33 cellular contexts compared by ENCODE assay signal in genomic region chr2:70891572-70892356, GRCh38. TPM values are rescaled to one million over a fixed set of nuclear protein-coding genes. Genes with fewer than 3 reads are reported as not detected.
DNase-seq lines count a peak whose midpoint lies in the region; ATAC-seq, FAIRE-seq and TF ChIP-seq lines count a peak whose summit lies in the region.
"Had no signal": no experiment of that assay in that cellular context is flagged by ENCODE, and none has a peak within 500 bp of the region (broad histone marks: within the 10 kb centered on the region; RNA-seq: fewer than 3 reads in every experiment).

No MANE protein-coding gene starts in this region.

- no peak for FAIRE-seq in H1 (lab: Jason Lieb, UNC)
- FAIRE-seq: GM12891 had no signal

- no peak for TF ChIP-seq EP300 in H1 (IDR thresholded peaks at IDR 0.05; ENCODE audit: borderline replicate concordance in 1 of 2, low read depth in 2 of 2, low read length in 2 of 2)

- peaks cover 4% of the 10 kb centered on the region; the same call in 1 of the 2 replicates for H3K23me2 ChIP-seq in H1 (ENCODE audit: low read depth, low read length)

- H3K79me1 ChIP-seq in H1 (ENCODE audit: low read depth, low read length) (no peaks in the 10 kb centered on the region), neuronal stem cell (ENCODE audit: low read depth, low read length) (peaks cover 4% of the 10 kb centered on the region)

- H4K91ac ChIP-seq in H1 (replicated peaks; ENCODE audit: insufficient read length, low read length), result no peak overlapping the region
- no peak overlapping the region for H4K91ac ChIP-seq in neuronal stem cell (ENCODE audit: low read depth, low read length, poor library complexity)

- H3K27me3 ChIP-seq in H1 (replicated peaks in 1 of 4; ENCODE audit: control insufficient read depth in 3 of 4, extremely low read depth in 1 of 4, insufficient read depth in 3 of 4, low read length in 3 of 4), result peaks cover 97 to 100% (median 99%) of the 10 kb centered on the region in 4 experiments
- peaks cover 64 to 99% (median 99%) of the 10 kb centered on the region in 3 experiments for H3K27me3 ChIP-seq in neuronal stem cell (ENCODE audit: control insufficient read depth in 3 of 3, insufficient read depth in 3 of 3, low read depth in 1 of 3, low read length in 3 of 3)
- H3K27me3 ChIP-seq: BE2C had no signal

- H3K36me3 Mint-ChIP-seq in activated CD8-positive, alpha-beta memory T cell treated with anti-CD3 and anti-CD28 coated beads, Interleukin-2, amount 10 ng/mL, durations not matched to agents 7 days and 5 days, result peaks cover 3% of the 10 kb centered on the region
- H3K36me3 Mint-ChIP-seq: CD8-positive, alpha-beta memory T cell had no signal

- H2BK15ac ChIP-seq in H1 (ENCODE audit: low read length) (no peak overlapping the region), neuronal stem cell (ENCODE audit: low read length) (no peak overlapping the region)

- no peak overlapping the region for H2BK20ac ChIP-seq in H1 (ENCODE audit: low read length)

- TF ChIP-seq POLR2A in H1 (IDR thresholded peaks at IDR 0.05; ENCODE audit: control extremely low read depth in 1 of 2, low read depth in 2 of 2, low read length in 2 of 2) (no peak), GM18505 (IDR thresholded peaks at IDR 0.05; ENCODE audit: borderline replicate concordance, extremely low read depth, insufficient read depth, insufficient read length) (no peak)

- H2BK5ac ChIP-seq in H1 (ENCODE audit: low read depth, low read length) (no peak overlapping the region), neuronal stem cell (ENCODE audit: low read length) (no peak overlapping the region)

- H2BK120ac ChIP-seq in H1 (replicated peaks; ENCODE audit: low read depth, low read length) (no peak overlapping the region), neuronal stem cell (ENCODE audit: low read depth, low read length) (no peak overlapping the region)

- H3K18ac ChIP-seq in H1 (ENCODE audit: extremely low read depth, low read length), result no peak overlapping the region
- peak overlapping the region; percentile 44 for H3K18ac ChIP-seq in neuronal stem cell (ENCODE audit: low read length)

- no peak overlapping the region for H2AFZ ChIP-seq in H1 (ENCODE audit: low read length)
- no peak overlapping the region for H2AFZ ChIP-seq in neuronal stem cell (ENCODE audit: low read length)

- H2AK5ac ChIP-seq in H1 (ENCODE audit: low read depth, low read length), result peak overlapping the region; percentile 70; the same call in 1 of the 2 replicates
- H2AK5ac ChIP-seq in neuronal stem cell (ENCODE audit: low read depth, low read length), result no peak overlapping the region

- peak; percentile 43 for DNase-seq in activated CD8-positive, alpha-beta memory T cell treated with anti-CD3 and anti-CD28 coated beads, Interleukin-2, amount 50 U/mL, for 48 hours
- DNase-seq in activated CD8-positive, alpha-beta memory T cell treated with anti-CD3 and anti-CD28 coated beads, Interleukin-2, amount 10 ng/mL, durations not matched to agents 7 days and 5 days, result no peak
- DNase-seq in GM10266 (ENCODE audit: extremely low spot score) (peak; percentile 5), H1 (ENCODE audit: low read depth in 1 of 2, low spot score in 2 of 2) (peak in 1 of 2 experiments; percentile 35), neuronal stem cell (ENCODE audit: low spot score) (no peak)
- DNase-seq: 8988T; ACHN; BE2C; CD8-positive, alpha-beta memory T cell; DMS 273 treated with DMSO at 0.1 percent for 48 hours; DMS79; EL; GDM1; H9; KBM-7; MV-4-11; NCI-H1105; NCI-H1436 treated with DMSO at 0.1 percent for 48 hours; NCI-H187 treated with DMSO at 0.1 percent for 48 hours; NCI-H2171 treated with DMSO at 0.1 percent for 48 hours; NCI-H446; NCI-H524 treated with DMSO at 0.1 percent for 48 hours; NCI-H774; PC-3; SHP77 treated with DMSO at 0.1 percent for 48 hours had no signal

- H3K4me1 Mint-ChIP-seq in activated CD8-positive, alpha-beta memory T cell treated with anti-CD3 and anti-CD28 coated beads, Interleukin-2, amount 10 ng/mL, durations not matched to agents 7 days and 5 days, result peaks cover 26% of the 10 kb centered on the region

- no peak overlapping the region for H3K27ac ChIP-seq in H1 (ENCODE audit: low read depth, low read length)
- no peak overlapping the region for H3K27ac ChIP-seq in neuronal stem cell (replicated peaks; ENCODE audit: low read length)

- no peak overlapping the region for H4K8ac ChIP-seq in H1 (ENCODE audit: extremely low read depth, insufficient read depth, low read length)
- no peak overlapping the region for H4K8ac ChIP-seq in neuronal stem cell (ENCODE audit: low read depth, low read length)

- no peak overlapping the region for H4K5ac ChIP-seq in H1 (ENCODE audit: insufficient read length, low read depth, low read length)

- H3K9me3 ChIP-seq in H1 (ENCODE audit: insufficient read depth in 2 of 2, low read depth in 1 of 2, low read length in 1 of 2) (no peaks in the 10 kb centered on the region), neuronal stem cell (replicated peaks in 1 of 2; ENCODE audit: control insufficient read depth in 2 of 2, insufficient read depth in 1 of 2, low read depth in 1 of 2, low read length in 2 of 2) (no peaks in the 10 kb centered on the region)
- H3K9me3 ChIP-seq: BE2C had no signal

- H3K4ac ChIP-seq in H1 (replicated peaks; ENCODE audit: insufficient read length, low read depth, low read length), result no peak overlapping the region
- no peak overlapping the region for H3K4ac ChIP-seq in neuronal stem cell (ENCODE audit: low read length)

- H3K56ac ChIP-seq in H1 (replicated peaks; ENCODE audit: insufficient read length, low read depth, low read length), result no peak overlapping the region

- no peaks in the 10 kb centered on the region for H3K9me3 Mint-ChIP-seq in activated CD8-positive, alpha-beta memory T cell treated with anti-CD3 and anti-CD28 coated beads, Interleukin-2, amount 10 ng/mL, durations not matched to agents 7 days and 5 days (ENCODE audit: low read depth)

- no peaks in the 10 kb centered on the region for H3K79me2 ChIP-seq in H1 (ENCODE audit: control insufficient read depth in 1 of 2, insufficient read depth in 2 of 2, low read length in 2 of 2)

- H2BK12ac ChIP-seq in H1 (ENCODE audit: low read depth, low read length) (no peak overlapping the region), neuronal stem cell (ENCODE audit: low read length) (no peak overlapping the region)

- 33% methylated on average over 9 of the region's 9 CpGs; no CpG with 5 or more reads in 1 of the 2 experiments for WGBS in H1 (ENCODE audit: extremely low coverage in 1 of 2, insufficient coverage in 1 of 2, insufficient read length in 1 of 2, insufficient replicate concordance in 2 of 2, low coverage in 1 of 2, low lambda C conversion rate in 2 of 2, missing lambda C conversion rate in 1 of 2), 2 experiments
- no CpG with 5 or more reads among the region's 9 CpGs for WGBS in neuronal stem cell (ENCODE audit: extremely low coverage in 2 of 2, insufficient read length in 2 of 2, insufficient replicate concordance in 1 of 2), 2 donors

- POLR2A ChIA-PET in H1 (lab: Charles Lee; ENCODE audit: partially characterized antibody), result no interaction called here

- H3K36me3 ChIP-seq in H1 (ENCODE audit: control insufficient read depth in 2 of 4, insufficient read depth in 4 of 4, low read length in 3 of 4) (no peaks in the 10 kb centered on the region), neuronal stem cell (replicated peaks in 1 of 2; ENCODE audit: control insufficient read depth in 2 of 2, insufficient read depth in 2 of 2, low read length in 2 of 2) (no peaks in the 10 kb centered on the region)
- H3K36me3 ChIP-seq: BE2C had no signal

- no peak overlapping the region for H3K9ac ChIP-seq in H1 (replicated peaks in 1 of 4; ENCODE audit: extremely low read depth in 1 of 4, low read depth in 3 of 4, low read length in 3 of 4)
- H3K9ac ChIP-seq in neuronal stem cell (ENCODE audit: low read depth, low read length, poor library complexity), result no peak overlapping the region

- peaks cover 98% of the 10 kb centered on the region for H3K27me3 Mint-ChIP-seq in activated CD8-positive, alpha-beta memory T cell treated with anti-CD3 and anti-CD28 coated beads, Interleukin-2, amount 10 ng/mL, durations not matched to agents 7 days and 5 days

- H3K27ac Mint-ChIP-seq in activated CD8-positive, alpha-beta memory T cell treated with anti-CD3 and anti-CD28 coated beads, Interleukin-2, amount 10 ng/mL, durations not matched to agents 7 days and 5 days, result no peak overlapping the region
- H3K27ac Mint-ChIP-seq: CD14-positive monocyte, H9 had no signal

- ATAC-seq in activated CD8-positive, alpha-beta memory T cell treated with anti-CD3 and anti-CD28 coated beads, Interleukin-2, amount 10 ng/mL, durations not matched to agents 7 days and 5 days, result no peak
- no peak for ATAC-seq in HG03159 (IDR thresholded peaks at IDR 0.05; ENCODE audit: unreplicated experiment)
- ATAC-seq in HG03469 (IDR thresholded peaks at IDR 0.05; ENCODE audit: unreplicated experiment), result no peak
- ATAC-seq in GM18505 (IDR thresholded peaks at IDR 0.05; ENCODE audit: unreplicated experiment), result no peak
- ATAC-seq: PC-3 had no signal

- H3K4me2 ChIP-seq in H1 (ENCODE audit: insufficient read depth in 1 of 2, low read depth in 2 of 2, low read length in 2 of 2), result no peak overlapping the region
- H3K4me2 ChIP-seq in neuronal stem cell (ENCODE audit: insufficient read depth, low read length, poor library complexity, severe bottlenecking), result no peak overlapping the region

- no peak overlapping the region for H3K14ac ChIP-seq in H1 (ENCODE audit: insufficient read length)
- no peak overlapping the region for H3K14ac ChIP-seq in neuronal stem cell (ENCODE audit: low read length)

- H3K23ac ChIP-seq in H1 (ENCODE audit: insufficient read length), result no peak overlapping the region
- no peak overlapping the region for H3K23ac ChIP-seq in neuronal stem cell (ENCODE audit: low read depth, low read length, poor library complexity)

- CTCF ChIA-PET in activated CD8-positive, alpha-beta memory T cell treated with anti-CD3 and anti-CD28 coated beads, Interleukin-2, amount 10 ng/mL, durations not matched to agents 7 days and 5 days (lab: Charles Lee), result interaction anchor here (1.5 to 2.5 kb wide), 2 partner anchors 20 to 29 kb away, joined by 5 to 7 read pairs; no protein-coding TSS in a partner anchor
- CTCF ChIA-PET in H1 (lab: Charles Lee; ENCODE audit: partially characterized antibody), result interaction anchor here (0.9 to 7.3 kb wide), 12 partner anchors 11 to 74 kb away, joined by 3 to 79 read pairs (median 4); no protein-coding TSS in a partner anchor

- peaks cover 3 to 22% (median 7%) of the 10 kb centered on the region in 4 experiments; a peak in 6 of 7 replicates for H3K4me1 ChIP-seq in H1 (replicated peaks in 1 of 4; ENCODE audit: control insufficient read depth in 3 of 4, insufficient read depth in 4 of 4, low read length in 3 of 4)
- peaks cover 9 to 25% of the 10 kb centered on the region in 2 donors for H3K4me1 ChIP-seq in neuronal stem cell (ENCODE audit: control insufficient read depth in 2 of 2, insufficient read depth in 1 of 2, low read depth in 1 of 2, low read length in 2 of 2)
- H3K4me1 ChIP-seq: BE2C had no signal

- peaks cover 19 to 42% of the 10 kb centered on the region in 2 experiments for H4K20me1 ChIP-seq in H1 (replicated peaks in 1 of 2; ENCODE audit: control insufficient read depth in 1 of 2, insufficient read depth in 2 of 2, low read length in 2 of 2)

- H3K4me3 ChIP-seq in H1 (ENCODE audit: extremely low read depth in 1 of 4, insufficient read depth in 2 of 4, low read depth in 3 of 4, low read length in 4 of 4) (no peak overlapping the region), neuronal stem cell (ENCODE audit: low read length in 2 of 2) (no peak overlapping the region)

- no peak overlapping the region for H3K4me3 Mint-ChIP-seq in activated CD8-positive, alpha-beta memory T cell treated with anti-CD3 and anti-CD28 coated beads, Interleukin-2, amount 10 ng/mL, durations not matched to agents 7 days and 5 days
- H3K4me3 Mint-ChIP-seq: H9 had no signal

- no peak for TF ChIP-seq RAD21 in H1 (IDR thresholded peaks at IDR 0.05 in 1 of 2, conservative IDR thresholded peaks at IDR 0.05 in 1 of 2; ENCODE audit: low read depth in 2 of 2, low read length in 2 of 2)

- TF ChIP-seq CTCF in GM10266 (IDR thresholded peaks at IDR 0.05; ENCODE audit: control insufficient read depth, insufficient read depth, low read depth, missing control alignments) (no peak), H1 (IDR thresholded peaks at IDR 0.05; ENCODE audit: control extremely low read depth in 1 of 3, insufficient read depth in 1 of 3, low read depth in 1 of 3, low read length in 3 of 3) (no peak)

RNA-seq across cellular contexts. Expression of gene VAX2, which starts 8.6 kb away (rescaled TPM):
- not detected for total RNA-seq in activated CD8-positive, alpha-beta memory T cell treated with anti-CD3 and anti-CD28 coated beads, Interleukin-2, amount 10 ng/mL, durations not matched to agents 7 days and 5 days
- not detected in 2 replicates for total RNA-seq in H1 (2021; fragmentation: NEBNext Ultra II Directional; extraction: Animal tissue kit (Norgen Biotek cat#: 25700))
- polyA plus RNA-seq in H1 (2011; rRNA removed), result not detected in 2 replicates
- polyA plus RNA-seq in H1 (2011; cell fraction: cytosol; rRNA removed), result 0.04 TPM
- 0.14 TPM for polyA plus RNA-seq in H1 (2011; cell fraction: nucleus; rRNA removed)
- polyA plus RNA-seq in H1 (2012, experiment 1 of 2), result not detected in 4 replicates
- not detected for polyA plus RNA-seq in H1 (2012, experiment 2 of 2)
- not detected for polyA plus RNA-seq in H1 (2013, experiment 1 of 2)
- polyA plus RNA-seq in H1 (2013, experiment 2 of 2), result not detected
- not detected in 2 replicates for polyA minus RNA-seq in H1 (2011; rRNA and poly(A)+ RNA removed)
- not detected for polyA minus RNA-seq in H1 (2011; cell fraction: cytosol; rRNA and poly(A)+ RNA removed)
- not detected for polyA minus RNA-seq in H1 (2011; cell fraction: nucleus; rRNA and poly(A)+ RNA removed)
- 2.1 TPM for polyA plus RNA-seq in neuronal stem cell (2013, experiment 1 of 2)
- 2.4 TPM for polyA plus RNA-seq in neuronal stem cell (2013, experiment 2 of 2)
- total RNA-seq: CD8-positive, alpha-beta memory T cell; H9; MCF 10A; PC-3 had no signal
- polyA plus RNA-seq: CD14-positive monocyte; CD8-positive, alpha-beta memory T cell had no signal

RNA-seq across cellular contexts. Expression of gene ATP6V1B1, which starts 43.9 kb away (rescaled TPM):
- total RNA-seq in activated CD8-positive, alpha-beta memory T cell treated with anti-CD3 and anti-CD28 coated beads, Interleukin-2, amount 10 ng/mL, durations not matched to agents 7 days and 5 days, result not detected
- total RNA-seq in H1 (2021; fragmentation: NEBNext Ultra II Directional; extraction: Animal tissue kit (Norgen Biotek cat#: 25700)), result not detected in 2 replicates
- 0.17 TPM in 1 of 2 replicates, not detected in the other for polyA plus RNA-seq in H1 (2011; rRNA removed)
- polyA plus RNA-seq in H1 (2011; cell fraction: cytosol; rRNA removed), result not detected
- 0.31 TPM for polyA plus RNA-seq in H1 (2011; cell fraction: nucleus; rRNA removed)
- polyA plus RNA-seq in H1 (2012, experiment 1 of 2), result 0.18 to 0.19 TPM in 2 of 4 replicates, not detected in the others
- polyA plus RNA-seq in H1 (2012, experiment 2 of 2), result not detected
- polyA plus RNA-seq in H1 (2013, experiment 1 of 2), result 0.04 TPM
- polyA plus RNA-seq in H1 (2013, experiment 2 of 2), result not detected
- polyA minus RNA-seq in H1 (2011; rRNA and poly(A)+ RNA removed), result not detected in 2 replicates
- not detected for polyA minus RNA-seq in H1 (2011; cell fraction: cytosol; rRNA and poly(A)+ RNA removed)
- polyA minus RNA-seq in H1 (2011; cell fraction: nucleus; rRNA and poly(A)+ RNA removed), result not detected
- 1.9 TPM for polyA plus RNA-seq in neuronal stem cell (2013, experiment 1 of 2)
- polyA plus RNA-seq in neuronal stem cell (2013, experiment 2 of 2), result 2.3 TPM
- total RNA-seq: CD8-positive, alpha-beta memory T cell; H9; MCF 10A; PC-3 had no signal
- polyA plus RNA-seq: CD14-positive monocyte; CD8-positive, alpha-beta memory T cell had no signal

RNA-seq across cellular contexts. Expression of gene CD207, which starts 56.1 kb away (rescaled TPM):
- total RNA-seq in activated CD8-positive, alpha-beta memory T cell treated with anti-CD3 and anti-CD28 coated beads, Interleukin-2, amount 10 ng/mL, durations not matched to agents 7 days and 5 days, result not detected
- not detected in 2 replicates for total RNA-seq in H1 (2021; fragmentation: NEBNext Ultra II Directional; extraction: Animal tissue kit (Norgen Biotek cat#: 25700))
- polyA plus RNA-seq in H1 (2011; rRNA removed), result not detected in 2 replicates
- polyA plus RNA-seq in H1 (2011; cell fraction: cytosol; rRNA removed), result not detected
- polyA plus RNA-seq in H1 (2011; cell fraction: nucleus; rRNA removed), result not detected
- polyA plus RNA-seq in H1 (2012, experiment 1 of 2), result not detected in 4 replicates
- polyA plus RNA-seq in H1 (2012, experiment 2 of 2), result not detected
- polyA plus RNA-seq in H1 (2013, experiment 1 of 2), result not detected
- polyA plus RNA-seq in H1 (2013, experiment 2 of 2), result not detected
- polyA minus RNA-seq in H1 (2011; rRNA and poly(A)+ RNA removed), result not detected in 2 replicates
- not detected for polyA minus RNA-seq in H1 (2011; cell fraction: cytosol; rRNA and poly(A)+ RNA removed)
- polyA minus RNA-seq in H1 (2011; cell fraction: nucleus; rRNA and poly(A)+ RNA removed), result not detected
- not detected for polyA plus RNA-seq in neuronal stem cell (2013, experiment 1 of 2)
- 0.03 TPM for polyA plus RNA-seq in neuronal stem cell (2013, experiment 2 of 2)
- total RNA-seq: CD8-positive, alpha-beta memory T cell; H9; LHCN-M2; MCF 10A; PC-3; RPMI7951 had no signal
- polyA plus RNA-seq: CD14-positive monocyte; CD8-positive, alpha-beta memory T cell had no signal

Comparison
In these comparisons a context has a peak if more than half of its experiments do, and no peak if none do; other contexts are left out.
1. DNase-seq: peak in activated CD8-positive, alpha-beta memory T cell treated with anti-CD3 and anti-CD28 coated beads, Interleukin-2, amount 50 U/mL, for 48 hours (single experiment) and GM10266 (single experiment); none in activated CD8-positive, alpha-beta memory T cell treated with anti-CD3 and anti-CD28 coated beads, Interleukin-2, amount 10 ng/mL, durations not matched to agents 7 days and 5 days (single experiment) and neuronal stem cell (single experiment).